ENCODE assay signal across 13 cellular contexts in the genomic region with DNA sequence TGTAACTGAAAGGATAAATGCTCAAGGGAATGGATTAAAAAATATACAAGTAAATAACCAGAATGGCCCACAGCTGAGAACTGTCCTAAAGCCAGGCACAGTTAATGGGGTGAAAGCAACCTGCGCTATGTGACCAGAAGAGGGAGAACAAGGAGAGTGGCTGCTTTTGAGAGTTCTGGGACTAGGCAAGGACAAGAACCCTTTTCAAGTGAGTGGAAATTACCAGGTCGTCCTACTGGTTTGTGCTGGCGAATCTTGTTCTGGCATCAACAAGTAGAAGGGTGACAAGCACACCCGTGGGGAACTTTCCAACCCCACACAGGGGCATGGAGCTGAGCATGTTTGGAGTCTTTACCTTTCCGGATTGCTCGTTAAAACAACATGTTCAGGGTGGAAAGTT.
DNase-seq lines count a peak whose midpoint lies in the region; ATAC-seq and TF ChIP-seq lines count a peak whose summit lies in the region.
"Had no signal": no experiment of that assay in that cellular context is flagged by ENCODE, and none has a peak within 500 bp of the region (broad histone marks: within the 10 kb centered on the region; RNA-seq: fewer than 3 reads in every experiment).

No MANE protein-coding gene starts in this region.

- no peak overlapping the region for H2BK15ac ChIP-seq in mesenchymal stem cell (ENCODE audit: low read depth, poor library complexity, severe bottlenecking)

- H3K4me2 ChIP-seq in mesenchymal stem cell (ENCODE audit: low read length, poor library complexity, severe bottlenecking), result no peak overlapping the region

- H3K18ac ChIP-seq in mesenchymal stem cell (ENCODE audit: low read depth in 1 of 2, low read length in 2 of 2), result no peak overlapping the region

- no peak overlapping the region for H3K9ac ChIP-seq in mesenchymal stem cell (ENCODE audit: low read length)

- no peak overlapping the region for H2BK5ac ChIP-seq in mesenchymal stem cell (ENCODE audit: low read depth, low read length, poor library complexity, severe bottlenecking)

- TF ChIP-seq CTCF in Calu3 (IDR thresholded peaks at IDR 0.05; ENCODE audit: unreplicated experiment) (peak; percentile 13), dorsolateral prefrontal cortex (IDR thresholded peaks at IDR 0.05 in 54 of 56, conservative IDR thresholded peaks at IDR 0.05 in 2 of 56; ENCODE audit: low read depth in 1 of 56, partially characterized antibody in 56 of 56) (no peak), natural killer cell (IDR thresholded peaks at IDR 0.05) (no peak)
- TF ChIP-seq CTCF in CD4-positive, alpha-beta T cell (IDR thresholded peaks at IDR 0.05), result no peak

- H2AFZ ChIP-seq in mesenchymal stem cell (ENCODE audit: low read depth, low read length), result no peak overlapping the region

- no peak overlapping the region for H3K4ac ChIP-seq in mesenchymal stem cell (ENCODE audit: low read depth in 1 of 2, low read length in 2 of 2)

- no peak overlapping the region for H4K8ac ChIP-seq in mesenchymal stem cell (ENCODE audit: low read length)

- 80% methylated on average over 6 of the region's 6 CpGs for WGBS in mesenchymal stem cell

- peaks cover 11% of the 10 kb centered on the region for H3K9me3 ChIP-seq in mesenchymal stem cell (ENCODE audit: control insufficient read depth, low read length)
- H3K9me3 ChIP-seq in CD4-positive, alpha-beta T cell (ENCODE audit: control insufficient read depth, low read length), result no peaks in the 10 kb centered on the region
- H3K9me3 ChIP-seq: Peyer's patch had no signal

- no peak overlapping the region for H2BK120ac ChIP-seq in mesenchymal stem cell (ENCODE audit: low read depth, low read length)

- POLR2A ChIA-PET in CD4-positive, alpha-beta T cell (lab: Charles Lee), result no interaction called here

- no peaks in the 10 kb centered on the region for H3K36me3 Mint-ChIP-seq in Calu3 (ENCODE audit: insufficient read depth, unreplicated experiment)
- H3K36me3 Mint-ChIP-seq in natural killer cell, result no peaks in the 10 kb centered on the region
- H3K36me3 Mint-ChIP-seq in CD4-positive, alpha-beta T cell (ENCODE audit: low read depth), result no peaks in the 10 kb centered on the region

- H3K79me1 ChIP-seq in mesenchymal stem cell (replicated peaks; ENCODE audit: low read length, poor library complexity, severe bottlenecking), result no peaks in the 10 kb centered on the region

- H3K27me3 Mint-ChIP-seq in Calu3 (ENCODE audit: unreplicated experiment), result no peaks in the 10 kb centered on the region
- H3K27me3 Mint-ChIP-seq in natural killer cell (ENCODE audit: low read depth in 2 of 2), result no peaks in the 10 kb centered on the region
- H3K27me3 Mint-ChIP-seq in CD4-positive, alpha-beta T cell, result peaks cover 4% of the 10 kb centered on the region

- H2BK12ac ChIP-seq in mesenchymal stem cell (ENCODE audit: low read length in 2 of 2), result no peak overlapping the region

- intact Hi-C loops in Calu3 (cut with micrococcal nuclease; ENCODE audit: unreplicated experiment) (no loop called here), dorsolateral prefrontal cortex (cut with DNase I) (no loop called here), natural killer cell (cut with micrococcal nuclease) (no loop called here)
- intact Hi-C loops in CD4-positive, alpha-beta T cell (cut with DNase I, micrococcal nuclease), result no loop called here

- H3K4me1 Mint-ChIP-seq in Calu3 (ENCODE audit: low read depth, unreplicated experiment), result no peaks in the 10 kb centered on the region
- H3K4me1 Mint-ChIP-seq in natural killer cell, result peaks cover 0 to 4% of the 10 kb centered on the region in 2 donors
- H3K4me1 Mint-ChIP-seq in CD4-positive, alpha-beta T cell (ENCODE audit: low read depth), result no peaks in the 10 kb centered on the region
- H3K4me1 Mint-ChIP-seq: nephron had no signal

- H3K36me3 ChIP-seq in mesenchymal stem cell (ENCODE audit: control insufficient read depth in 1 of 2, insufficient read depth in 2 of 2, low read depth in 1 of 2, low read length in 2 of 2), result no peaks in the 10 kb centered on the region
- H3K36me3 ChIP-seq: Peyer's patch had no signal

- CTCF ChIA-PET in Calu3 (lab: Charles Lee), result no interaction called here
- CTCF ChIA-PET in CD4-positive, alpha-beta T cell (lab: Charles Lee), result no interaction called here

- no peak overlapping the region for H3K14ac ChIP-seq in mesenchymal stem cell (ENCODE audit: low read length in 2 of 2)

- no peak for ATAC-seq in natural killer cell
- no peak for ATAC-seq in HG02852 (IDR thresholded peaks at IDR 0.05; ENCODE audit: unreplicated experiment)
- no peak for ATAC-seq in CD4-positive, alpha-beta T cell (ENCODE audit: poor library complexity)

- H3K27me3 ChIP-seq in dorsolateral prefrontal cortex, result no peaks in the 10 kb centered on the region
- no peaks in the 10 kb centered on the region for H3K27me3 ChIP-seq in mesenchymal stem cell (ENCODE audit: control insufficient read depth in 1 of 2, insufficient read depth in 1 of 2, low read length in 2 of 2)
- no peaks in the 10 kb centered on the region for H3K27me3 ChIP-seq in CD4-positive, alpha-beta T cell (ENCODE audit: control insufficient read depth, insufficient read depth, low read length)
- H3K27me3 ChIP-seq: Peyer's patch had no signal

- no peak overlapping the region for H3K4me3 Mint-ChIP-seq in Calu3 (ENCODE audit: low read depth, unreplicated experiment)
- no peak overlapping the region for H3K4me3 Mint-ChIP-seq in natural killer cell
- H3K4me3 Mint-ChIP-seq in CD4-positive, alpha-beta T cell, result no peak overlapping the region
- H3K4me3 Mint-ChIP-seq: nephron had no signal

- H3K4me3 ChIP-seq in dorsolateral prefrontal cortex (no peak overlapping the region), mesenchymal stem cell (ENCODE audit: insufficient read depth in 1 of 2, low read depth in 1 of 2, low read length in 2 of 2) (no peak overlapping the region)
- H3K4me3 ChIP-seq: coronary artery, Peyer's patch had no signal

- H4K91ac ChIP-seq in mesenchymal stem cell (ENCODE audit: low read length), result no peak overlapping the region

- H3K27ac ChIP-seq in dorsolateral prefrontal cortex, result peak overlapping the region in 30 of 59 donors; percentile 38 to 97 (median 86)
- H3K27ac ChIP-seq in mesenchymal stem cell (ENCODE audit: low read length, poor library complexity, severe bottlenecking), result no peak overlapping the region
- H3K27ac ChIP-seq in CD4-positive, alpha-beta T cell (ENCODE audit: low read depth, low read length), result no peak overlapping the region
- H3K27ac ChIP-seq: coronary artery, Peyer's patch had no signal

- DNase-seq in Calu3 (no peak), NAMALWA (ENCODE audit: low spot score) (peak; percentile 21), dorsolateral prefrontal cortex (no peak), mesenchymal stem cell (peak; percentile 10), natural killer cell (no peak)
- DNase-seq in stimulated activated naive CD4-positive, alpha-beta T cell treated with Interleukin-2 at 50 U/mL for 16 hours (lab: John Stamatoyannopoulos, UW), result no peak
- no peak for DNase-seq in CD4-positive, alpha-beta T cell
- DNase-seq: DMS153, NCI-H1436, Peyer's patch had no signal

- no peak overlapping the region for H3K27ac Mint-ChIP-seq in Calu3 (ENCODE audit: unreplicated experiment)
- H3K27ac Mint-ChIP-seq in natural killer cell, result no peak overlapping the region
- no peak overlapping the region for H3K27ac Mint-ChIP-seq in CD4-positive, alpha-beta T cell
- H3K27ac Mint-ChIP-seq: nephron had no signal

- peaks cover 2% of the 10 kb centered on the region for H3K9me3 Mint-ChIP-seq in Calu3 (ENCODE audit: low read depth, unreplicated experiment)
- H3K9me3 Mint-ChIP-seq in natural killer cell, result peaks cover 0 to 3% of the 10 kb centered on the region in 2 donors
- H3K9me3 Mint-ChIP-seq in CD4-positive, alpha-beta T cell, result no peaks in the 10 kb centered on the region

- BruUV-seq in Calu3 (replicated peaks; lab: Mats Ljungman, UMichigan), result no TSS peak

- peaks cover 2% of the 10 kb centered on the region for H3K4me1 ChIP-seq in mesenchymal stem cell (ENCODE audit: control insufficient read depth, insufficient read depth, low read depth, low read length)
- H3K4me1 ChIP-seq: Peyer's patch had no signal

- no peak overlapping the region for H2AK5ac ChIP-seq in mesenchymal stem cell (ENCODE audit: low read length, severe bottlenecking)

- no peak overlapping the region for H3K23ac ChIP-seq in mesenchymal stem cell (ENCODE audit: low read length in 2 of 2)

Comparison
In these comparisons a context has a peak if more than half of its experiments do, and no peak if none do; other contexts are left out.
1. DNase-seq: peak in NAMALWA (single experiment) and mesenchymal stem cell (single experiment); none in Calu3 (single experiment), dorsolateral prefrontal cortex (0 of 10), natural killer cell (single experiment), stimulated activated naive CD4-positive, alpha-beta T cell treated with Interleukin-2 at 50 U/mL for 16 hours (single experiment) and CD4-positive, alpha-beta T cell (0 of 10).
2. H3K27ac ChIP-seq: peak in dorsolateral prefrontal cortex (30 of 59); none in mesenchymal stem cell (single experiment) and CD4-positive, alpha-beta T cell (single experiment).